ENCODE assay signal across 1 cellular context in the genomic region with DNA sequence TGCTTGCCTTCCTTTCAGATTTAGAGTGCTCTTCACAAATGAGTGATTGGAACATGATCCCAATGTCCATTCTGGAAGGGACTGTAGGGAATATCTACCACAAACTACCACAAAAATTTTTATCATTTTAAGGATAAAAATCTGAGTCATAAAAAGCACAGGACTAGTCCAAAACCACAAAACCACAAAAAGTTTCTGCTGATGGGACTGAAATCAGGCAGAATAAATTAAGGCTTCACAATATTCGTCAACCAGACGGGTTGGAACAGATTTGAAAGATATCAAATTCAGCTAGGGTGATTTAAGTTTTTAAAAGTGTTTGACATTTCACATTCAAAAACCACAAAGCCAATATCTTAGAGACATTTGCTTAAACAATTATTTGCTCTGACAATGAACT.
TF ChIP-seq lines count a peak whose summit lies in the region.

No MANE protein-coding gene starts in this region.

TF ChIP-seq in SK-N-SH, 30 proteins besides CTCF, POLR2A, EP300 and RAD21 (continued from another document):
- TF ChIP-seq, protein P1, sequence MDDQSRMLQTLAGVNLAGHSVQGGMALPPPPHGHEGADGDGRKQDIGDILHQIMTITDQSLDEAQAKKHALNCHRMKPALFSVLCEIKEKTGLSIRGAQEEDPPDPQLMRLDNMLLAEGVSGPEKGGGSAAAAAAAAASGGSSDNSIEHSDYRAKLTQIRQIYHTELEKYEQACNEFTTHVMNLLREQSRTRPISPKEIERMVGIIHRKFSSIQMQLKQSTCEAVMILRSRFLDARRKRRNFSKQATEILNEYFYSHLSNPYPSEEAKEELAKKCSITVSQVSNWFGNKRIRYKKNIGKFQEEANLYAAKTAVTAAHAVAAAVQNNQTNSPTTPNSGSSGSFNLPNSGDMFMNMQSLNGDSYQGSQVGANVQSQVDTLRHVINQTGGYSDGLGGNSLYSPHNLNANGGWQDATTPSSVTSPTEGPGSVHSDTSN (IDR thresholded peaks at IDR 0.05) = peak; percentile 97
- peak; percentile 93 for TF ChIP-seq NFIC (IDR thresholded peaks at IDR 0.05; ENCODE audit: borderline replicate concordance)
- TF ChIP-seq, protein P2, sequence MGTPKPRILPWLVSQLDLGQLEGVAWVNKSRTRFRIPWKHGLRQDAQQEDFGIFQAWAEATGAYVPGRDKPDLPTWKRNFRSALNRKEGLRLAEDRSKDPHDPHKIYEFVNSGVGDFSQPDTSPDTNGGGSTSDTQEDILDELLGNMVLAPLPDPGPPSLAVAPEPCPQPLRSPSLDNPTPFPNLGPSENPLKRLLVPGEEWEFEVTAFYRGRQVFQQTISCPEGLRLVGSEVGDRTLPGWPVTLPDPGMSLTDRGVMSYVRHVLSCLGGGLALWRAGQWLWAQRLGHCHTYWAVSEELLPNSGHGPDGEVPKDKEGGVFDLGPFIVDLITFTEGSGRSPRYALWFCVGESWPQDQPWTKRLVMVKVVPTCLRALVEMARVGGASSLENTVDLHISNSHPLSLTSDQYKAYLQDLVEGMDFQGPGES (IDR thresholded peaks at IDR 0.05; ENCODE audit: low read depth, low read length) = no peak
- no peak for TF ChIP-seq YY1 (IDR thresholded peaks at IDR 0.05; ENCODE audit: low read depth)
- no peak for TF ChIP-seq TAF1 (IDR thresholded peaks at IDR 0.05; ENCODE audit: borderline replicate concordance, low read depth, low read length)
- TF ChIP-seq GATA2 (CRISPR knock-in tag; IDR thresholded peaks at IDR 0.05) = no peak
- peak; percentile 97 for TF ChIP-seq TCF12 (IDR thresholded peaks at IDR 0.05)
- peak; percentile 73; the same call in 1 of the 2 replicates for TF ChIP-seq RXRA (IDR thresholded peaks at IDR 0.05; ENCODE audit: borderline replicate concordance, low read depth)
- no peak for TF ChIP-seq MXI1 (IDR thresholded peaks at IDR 0.05; ENCODE audit: low read depth, low read length)
- no peak for TF ChIP-seq GABPA (IDR thresholded peaks at IDR 0.05; ENCODE audit: low read depth)
- TF ChIP-seq, protein P3, sequence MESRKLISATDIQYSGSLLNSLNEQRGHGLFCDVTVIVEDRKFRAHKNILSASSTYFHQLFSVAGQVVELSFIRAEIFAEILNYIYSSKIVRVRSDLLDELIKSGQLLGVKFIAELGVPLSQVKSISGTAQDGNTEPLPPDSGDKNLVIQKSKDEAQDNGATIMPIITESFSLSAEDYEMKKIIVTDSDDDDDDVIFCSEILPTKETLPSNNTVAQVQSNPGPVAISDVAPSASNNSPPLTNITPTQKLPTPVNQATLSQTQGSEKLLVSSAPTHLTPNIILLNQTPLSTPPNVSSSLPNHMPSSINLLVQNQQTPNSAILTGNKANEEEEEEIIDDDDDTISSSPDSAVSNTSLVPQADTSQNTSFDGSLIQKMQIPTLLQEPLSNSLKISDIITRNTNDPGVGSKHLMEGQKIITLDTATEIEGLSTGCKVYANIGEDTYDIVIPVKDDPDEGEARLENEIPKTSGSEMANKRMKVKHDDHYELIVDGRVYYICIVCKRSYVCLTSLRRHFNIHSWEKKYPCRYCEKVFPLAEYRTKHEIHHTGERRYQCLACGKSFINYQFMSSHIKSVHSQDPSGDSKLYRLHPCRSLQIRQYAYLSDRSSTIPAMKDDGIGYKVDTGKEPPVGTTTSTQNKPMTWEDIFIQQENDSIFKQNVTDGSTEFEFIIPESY (IDR thresholded peaks at IDR 0.05; ENCODE audit: borderline replicate concordance, low read depth) = peak; percentile 82
- TF ChIP-seq TEAD4 (IDR thresholded peaks at IDR 0.05; ENCODE audit: borderline replicate concordance, insufficient read depth) = peak; percentile 94
